1 cellular context compared by ENCODE assay signal in the genomic region with DNA sequence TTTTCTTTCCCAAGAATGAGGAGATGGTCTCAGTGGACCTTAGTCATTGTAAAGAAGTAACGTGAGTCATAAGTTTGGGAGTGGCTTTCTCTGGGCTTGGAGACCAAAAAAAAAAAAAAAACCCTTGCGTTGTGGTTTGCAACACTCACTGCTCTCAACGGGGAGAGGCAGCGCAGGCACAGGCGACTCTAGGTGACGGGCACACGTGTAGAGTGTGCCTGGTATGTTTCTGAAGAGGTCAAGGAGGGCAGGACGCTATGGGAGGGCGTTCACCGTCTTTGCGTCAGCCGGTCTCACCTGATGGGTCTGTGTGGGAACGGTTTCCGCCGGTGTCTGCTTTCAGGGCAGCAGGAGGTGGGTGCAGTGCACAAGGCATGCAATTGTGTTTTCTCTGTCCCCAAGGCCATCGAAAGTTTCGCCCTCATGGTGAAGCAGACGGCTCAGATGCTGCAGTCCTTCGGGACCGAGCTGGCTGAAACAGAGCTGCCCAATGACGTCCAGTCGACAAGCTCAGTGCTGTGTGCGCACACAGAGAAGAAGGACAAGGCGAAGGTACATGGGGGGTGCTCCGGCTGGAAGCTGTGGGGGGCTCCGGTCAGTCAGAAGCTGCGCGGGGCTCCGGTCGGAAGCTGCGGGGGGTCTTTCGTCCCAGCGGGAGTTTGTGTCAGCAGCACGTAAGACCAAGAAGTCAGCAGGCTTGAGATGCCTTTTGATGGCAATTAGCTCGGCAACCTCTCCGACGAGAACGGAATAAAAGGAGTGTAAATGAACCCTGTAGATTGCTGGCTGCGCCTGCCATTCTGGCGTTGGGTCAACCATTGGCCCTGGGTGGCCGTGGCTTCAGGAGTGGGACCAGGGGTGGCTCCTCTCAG.
TF ChIP-seq lines count a peak whose summit lies in the region.

No MANE protein-coding gene starts in this region.

TF ChIP-seq in K562, 482 proteins besides CTCF, POLR2A, EP300 and RAD21:
- TF ChIP-seq, protein P1, sequence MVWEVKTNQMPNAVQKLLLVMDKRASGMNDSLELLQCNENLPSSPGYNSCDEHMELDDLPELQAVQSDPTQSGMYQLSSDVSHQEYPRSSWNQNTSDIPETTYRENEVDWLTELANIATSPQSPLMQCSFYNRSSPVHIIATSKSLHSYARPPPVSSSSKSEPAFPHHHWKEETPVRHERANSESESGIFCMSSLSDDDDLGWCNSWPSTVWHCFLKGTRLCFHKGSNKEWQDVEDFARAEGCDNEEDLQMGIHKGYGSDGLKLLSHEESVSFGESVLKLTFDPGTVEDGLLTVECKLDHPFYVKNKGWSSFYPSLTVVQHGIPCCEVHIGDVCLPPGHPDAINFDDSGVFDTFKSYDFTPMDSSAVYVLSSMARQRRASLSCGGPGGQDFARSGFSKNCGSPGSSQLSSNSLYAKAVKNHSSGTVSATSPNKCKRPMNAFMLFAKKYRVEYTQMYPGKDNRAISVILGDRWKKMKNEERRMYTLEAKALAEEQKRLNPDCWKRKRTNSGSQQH (CRISPR knock-in tag; IDR thresholded peaks at IDR 0.05), result no peak
- TF ChIP-seq, protein P2, sequence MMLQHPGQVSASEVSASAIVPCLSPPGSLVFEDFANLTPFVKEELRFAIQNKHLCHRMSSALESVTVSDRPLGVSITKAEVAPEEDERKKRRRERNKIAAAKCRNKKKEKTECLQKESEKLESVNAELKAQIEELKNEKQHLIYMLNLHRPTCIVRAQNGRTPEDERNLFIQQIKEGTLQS (IDR thresholded peaks at IDR 0.05), result peak; percentile 46; the same call in 1 of the 2 replicates
- TF ChIP-seq, protein P2 (CRISPR knock-in tag; conservative IDR thresholded peaks at IDR 0.05), result no peak
- TF ChIP-seq JUND (IDR thresholded peaks at IDR 0.05; ENCODE audit: borderline replicate concordance, low read depth, low read length) (peak; percentile 44; the same call in 1 of the 2 replicates), JUND (tag; IDR thresholded peaks at IDR 0.05; ENCODE audit: borderline replicate concordance, low read depth, low read length) (0 out of 3 replicates have a peak, but pooled peaks have one; percentile 33), MAFG (tag; conservative IDR thresholded peaks at IDR 0.05) (no peak), NRF1 (conservative IDR thresholded peaks at IDR 0.05 in 1 of 2, IDR thresholded peaks at IDR 0.05 in 1 of 2) (peak in 1 of 2 experiments; percentile 38; a peak in 1 of 4 replicates), C11orf30 (IDR thresholded peaks at IDR 0.05; ENCODE audit: low read depth) (peak; percentile 8; the same call in 1 of the 2 replicates), ZNF384 (IDR thresholded peaks at IDR 0.05; ENCODE audit: low read depth, low read length) (peak; percentile 89), FOSL1 (tag; conservative IDR thresholded peaks at IDR 0.05) (peak; percentile 77)
